Comparison of ENCODE assay signal across 8 cellular contexts in genomic region chr1:174093789-174094188, GRCh38.
DNase-seq lines count a peak whose midpoint lies in the region; ATAC-seq and TF ChIP-seq lines count a peak whose summit lies in the region.
"Not testable (repeated sequence)": the region's sequence is repeated elsewhere in the genome, so short reads cannot be mapped to it uniquely, and the experiment has no call there.

No MANE protein-coding gene starts in this region.

- H3K9ac ChIP-seq in IMR-90 (ENCODE audit: low read depth, low read length), result not testable (repeated sequence)

- peak in 3 of 5 donors; percentile 4 to 9 (median 5) for DNase-seq in CD4-positive, alpha-beta memory T cell
- DNase-seq in IMR-90, result not testable (repeated sequence)
- DNase-seq in NCI-H2107 treated with DMSO at 0.1 percent for 48 hours (lab: John Stamatoyannopoulos, UW; ENCODE audit: unreplicated experiment), result peak; percentile 7
- DNase-seq in RPMI8226, result peak; percentile 58
- DNase-seq in activated CD8-positive, alpha-beta memory T cell treated with anti-CD3 and anti-CD28 coated beads, Interleukin-2, amount 10 ng/mL, durations not matched to agents 7 days and 5 days, result peak; percentile 42
- DNase-seq in foreskin fibroblast, result peak; percentile 9 to 36
- DNase-seq in renal cortical epithelial cell (ENCODE audit: low read depth), result peak; percentile 30

- H3K4me2 ChIP-seq in IMR-90 (ENCODE audit: low read depth, low read length), result not testable (repeated sequence)

- H3K4me1 ChIP-seq in CD4-positive, alpha-beta memory T cell (ENCODE audit: insufficient read depth, low read length); IMR-90 (ENCODE audit: control insufficient read depth, insufficient read depth, low read length): not testable (repeated sequence)

- H4K20me1 ChIP-seq in IMR-90 (ENCODE audit: insufficient read depth, low read length), result not testable (repeated sequence)

- not testable (repeated sequence) for H3K4me3 ChIP-seq in CD4-positive, alpha-beta memory T cell (ENCODE audit: low read length in 2 of 2); GM12875 (ENCODE audit: low read depth, low read length); IMR-90 (ENCODE audit: insufficient read depth, low read depth, low read length); foreskin fibroblast (ENCODE audit: low read depth in 1 of 2, low read length in 2 of 2)

- not testable (repeated sequence) for H3K14ac ChIP-seq in IMR-90 (replicated peaks; ENCODE audit: low read depth, low read length)

- not testable (repeated sequence) for H3K4me1 Mint-ChIP-seq in CD4-positive, alpha-beta memory T cell; activated CD8-positive, alpha-beta memory T cell treated with anti-CD3 and anti-CD28 coated beads, Interleukin-2, amount 10 ng/mL, durations not matched to agents 7 days and 5 days

- WGBS in IMR-90 (ENCODE audit: extremely low coverage in 2 of 2, insufficient read length in 1 of 2), 2 experiments, result 33% methylated on average over 1 of the region's 5 CpGs; no CpG with 5 or more reads in 1 of the 2 experiments

- POLR2A ChIA-PET in CD4-positive, alpha-beta memory T cell (lab: Charles Lee; ENCODE audit: partially characterized antibody); IMR-90 (lab: Charles Lee; ENCODE audit: unreplicated experiment): not testable (repeated sequence)

- H3K27me3 Mint-ChIP-seq in CD4-positive, alpha-beta memory T cell; activated CD8-positive, alpha-beta memory T cell treated with anti-CD3 and anti-CD28 coated beads, Interleukin-2, amount 10 ng/mL, durations not matched to agents 7 days and 5 days: not testable (repeated sequence)

- H3K27me3 ChIP-seq in CD4-positive, alpha-beta memory T cell (ENCODE audit: insufficient read depth, low read length), result not testable (repeated sequence)
- H3K27me3 ChIP-seq in IMR-90 (ENCODE audit: control insufficient read depth, insufficient read depth, low read length), result peaks cover 14% of the 10 kb centered on the region

- peak; percentile 28; the same call in 1 of the 2 replicates for TF ChIP-seq CTCF in GM12875 (IDR thresholded peaks at IDR 0.05; ENCODE audit: borderline replicate concordance, insufficient read depth, low read depth, low read length)
- not testable (repeated sequence) for TF ChIP-seq CTCF in IMR-90 (conservative IDR thresholded peaks at IDR 0.05; ENCODE audit: low read depth, low read length); foreskin fibroblast (IDR thresholded peaks at IDR 0.05; ENCODE audit: low read depth, low read length)

- CTCF ChIA-PET in CD4-positive, alpha-beta memory T cell (lab: Charles Lee; ENCODE audit: partially characterized antibody), result interaction anchor here (0.7 to 1.2 kb wide), 3 partner anchors 137 to 418 kb away, joined by 4 to 5 read pairs (median 4); no protein-coding TSS in a partner anchor
- CTCF ChIA-PET in IMR-90 (lab: Yijun Ruan, JAX), result interaction anchor here (0.7 kb wide), 1 partner anchor 27 kb away, joined by 7 read pairs; no protein-coding TSS in a partner anchor
- CTCF ChIA-PET in activated CD8-positive, alpha-beta memory T cell treated with anti-CD3 and anti-CD28 coated beads, Interleukin-2, amount 10 ng/mL, durations not matched to agents 7 days and 5 days (lab: Charles Lee), result interaction anchor here (0.6 to 1.4 kb wide), 2 partner anchors 60 to 1348 kb away, joined by 3 read pairs; no protein-coding TSS in a partner anchor

- TF ChIP-seq POLR2A in IMR-90 (IDR thresholded peaks at IDR 0.05; ENCODE audit: low read depth, low read length), result not testable (repeated sequence)

- not testable (repeated sequence) for H2AK9ac ChIP-seq in IMR-90 (replicated peaks; ENCODE audit: low read depth, low read length, poor library complexity)

- dilution Hi-C loops in IMR-90 (cut with HindIII; ENCODE audit: low sequenced_read_pairs, unreplicated experiment), result not testable (repeated sequence)

- BruUV-seq in IMR-90 (replicated peaks; lab: Mats Ljungman, UMichigan), result not testable (repeated sequence)

- not testable (repeated sequence) for H4K91ac ChIP-seq in IMR-90 (ENCODE audit: insufficient read depth, low read depth, low read length)

- not testable (repeated sequence) for H2BK20ac ChIP-seq in IMR-90 (ENCODE audit: low read depth, low read length)

- in situ Hi-C loops in IMR-90 (cut with MboI; ENCODE audit: low sequenced_read_pairs), result not testable (repeated sequence)

- not testable (repeated sequence) for H3K4ac ChIP-seq in IMR-90 (ENCODE audit: low read depth, low read length)

- not testable (repeated sequence) for H3K23ac ChIP-seq in IMR-90 (ENCODE audit: low read depth, low read length)

- H2AK5ac ChIP-seq in IMR-90 (ENCODE audit: low read depth, low read length), result not testable (repeated sequence)

- H2BK15ac ChIP-seq in IMR-90 (ENCODE audit: low read depth, low read length), result not testable (repeated sequence)

- not testable (repeated sequence) for H3K4me3 Mint-ChIP-seq in CD4-positive, alpha-beta memory T cell; activated CD8-positive, alpha-beta memory T cell treated with anti-CD3 and anti-CD28 coated beads, Interleukin-2, amount 10 ng/mL, durations not matched to agents 7 days and 5 days

- not testable (repeated sequence) for H2BK120ac ChIP-seq in IMR-90 (ENCODE audit: low read depth, low read length)

- not testable (repeated sequence) for H2BK5ac ChIP-seq in IMR-90 (ENCODE audit: low read depth, low read length, poor library complexity, severe bottlenecking)

- H3K9me3 Mint-ChIP-seq in CD4-positive, alpha-beta memory T cell; activated CD8-positive, alpha-beta memory T cell treated with anti-CD3 and anti-CD28 coated beads, Interleukin-2, amount 10 ng/mL, durations not matched to agents 7 days and 5 days (ENCODE audit: low read depth): not testable (repeated sequence)

- not testable (repeated sequence) for H4K5ac ChIP-seq in IMR-90 (ENCODE audit: low read depth, low read length)

- not testable (repeated sequence) for H3K79me1 ChIP-seq in IMR-90 (ENCODE audit: low read depth in 1 of 2, low read length in 2 of 2)

- H3K36me3 ChIP-seq in CD4-positive, alpha-beta memory T cell (ENCODE audit: insufficient read depth, low read length); IMR-90 (ENCODE audit: control insufficient read depth, insufficient read depth, low read length): not testable (repeated sequence)

- ATAC-seq in IMR-90 (ENCODE audit: low read depth); activated CD8-positive, alpha-beta memory T cell treated with anti-CD3 and anti-CD28 coated beads, Interleukin-2, amount 10 ng/mL, durations not matched to agents 7 days and 5 days: not testable (repeated sequence)

- not testable (repeated sequence) for H3K36me3 Mint-ChIP-seq in CD4-positive, alpha-beta memory T cell; activated CD8-positive, alpha-beta memory T cell treated with anti-CD3 and anti-CD28 coated beads, Interleukin-2, amount 10 ng/mL, durations not matched to agents 7 days and 5 days

- not testable (repeated sequence) for H3K27ac ChIP-seq in CD4-positive, alpha-beta memory T cell (ENCODE audit: low read depth, low read length); IMR-90 (ENCODE audit: insufficient read depth, low read length)

- not testable (repeated sequence) for H2AFZ ChIP-seq in IMR-90 (replicated peaks; ENCODE audit: low read length, poor library complexity)

- H3K9me1 ChIP-seq in IMR-90 (ENCODE audit: insufficient read depth, low read length), result not testable (repeated sequence)

- not testable (repeated sequence) for H4K8ac ChIP-seq in IMR-90 (ENCODE audit: low read depth in 2 of 2, low read length in 2 of 2)

- not testable (repeated sequence) for H3K9me3 ChIP-seq in CD4-positive, alpha-beta memory T cell (ENCODE audit: control insufficient read depth in 1 of 2, low read length in 2 of 2); IMR-90 (ENCODE audit: control insufficient read depth, insufficient read depth, low read length)

- H3K18ac ChIP-seq in IMR-90 (ENCODE audit: low read depth, low read length), result not testable (repeated sequence)

- intact Hi-C loops in CD4-positive, alpha-beta memory T cell (cut with micrococcal nuclease), result not testable (repeated sequence)
- intact Hi-C loops in IMR-90 (cut with micrococcal nuclease), result loop anchor here (5.0 kb wide), 1 partner anchor 649 kb away; no protein-coding TSS in a partner anchor

- TF ChIP-seq RAD21 in IMR-90 (IDR thresholded peaks at IDR 0.05; ENCODE audit: low read length), result 0 out of 2 replicates have a peak, but pooled peaks have one; percentile 5

- not testable (repeated sequence) for H3K56ac ChIP-seq in IMR-90 (ENCODE audit: extremely low read depth, insufficient read depth, low read length)

- H3K27ac Mint-ChIP-seq in CD4-positive, alpha-beta memory T cell; activated CD8-positive, alpha-beta memory T cell treated with anti-CD3 and anti-CD28 coated beads, Interleukin-2, amount 10 ng/mL, durations not matched to agents 7 days and 5 days: not testable (repeated sequence)
